In genomic region chr7:100603697-100604077, GRCh38 we compare ENCODE assay signal across 1 cellular context.
TF ChIP-seq lines count a peak whose summit lies in the region.

No MANE protein-coding gene starts in this region.

TF ChIP-seq in H1, 55 proteins besides CTCF, POLR2A, EP300 and RAD21:
- TF ChIP-seq GABPA (IDR thresholded peaks at IDR 0.05; ENCODE audit: borderline replicate concordance, insufficient read depth, low read length), result 0 out of 2 replicates have a peak, but pooled peaks have one; percentile 68
- no peak for TF ChIP-seq MAFK (IDR thresholded peaks at IDR 0.05; ENCODE audit: low read depth, low read length)
- TF ChIP-seq E2F6 (IDR thresholded peaks at IDR 0.05), result peak; percentile 74
- TF ChIP-seq CHD1 (IDR thresholded peaks at IDR 0.05; ENCODE audit: low read depth, low read length), result no peak
- TF ChIP-seq TAF7 (optimal IDR thresholded peaks at IDR 0.05; ENCODE audit: borderline replicate concordance, low read depth, low read length), result peak; percentile 25
- TF ChIP-seq SP1 (IDR thresholded peaks at IDR 0.05; ENCODE audit: low read depth, low read length), result 0 out of 2 replicates have a peak, but pooled peaks have one; percentile 5
- TF ChIP-seq MAX (IDR thresholded peaks at IDR 0.05), result peak; percentile 52; the same call in 1 of the 2 replicates
